31 cellular contexts compared by ENCODE assay signal in the genomic region with DNA sequence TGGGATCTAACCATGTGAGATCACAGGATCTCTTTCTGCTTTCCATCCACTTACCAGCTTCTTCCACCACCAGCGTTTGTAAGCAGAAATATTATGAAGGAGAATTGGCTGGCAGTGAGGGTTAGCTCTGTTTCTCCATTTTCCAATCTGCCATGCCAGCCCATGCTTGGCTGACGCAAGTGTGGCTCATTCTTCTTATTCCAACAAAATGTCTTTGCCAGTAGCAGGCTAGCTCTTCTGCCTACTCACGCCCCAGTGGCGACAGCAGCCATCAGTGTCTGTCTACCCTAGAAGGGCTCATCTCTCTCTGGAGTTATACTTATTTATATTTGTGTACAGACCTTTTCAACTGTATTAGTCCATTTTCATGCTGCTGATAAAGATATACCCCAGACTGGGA.
"Had no signal": no experiment of that assay in that cellular context is flagged by ENCODE, and none has a peak within 500 bp of the region (broad histone marks: within the 10 kb centered on the region; RNA-seq: fewer than 3 reads in every experiment).

No MANE protein-coding gene starts in this region.

- DNase-seq: activated CD4-positive, alpha-beta memory T cell treated with anti-CD3 and anti-CD28 coated beads for 36 hours; activated CD4-positive, alpha-beta T cell treated with anti-CD3 and anti-CD28 coated beads for 36 hours; activated CD4-positive, alpha-beta T cell treated with anti-CD3 and anti-CD28 coated beads, Interleukin-2, amount 10 ng/mL, durations not matched to agents 24 days and 14 days; activated CD4-positive, CD25-positive, alpha-beta regulatory T cell; activated CD4-positive, CD25-positive, alpha-beta regulatory T cell treated with anti-CD3 and anti-CD28 coated beads, Interleukin-2, amount 50 U/mL, for 72 hours; activated CD8-positive, alpha-beta memory T cell treated with anti-CD3 and anti-CD28 coated beads, Interleukin-2, amount 10 ng/mL, durations not matched to agents 7 days and 5 days; activated CD8-positive, alpha-beta memory T cell treated with anti-CD3 and anti-CD28 coated beads, Interleukin-2, amount 50 U/mL, for 4 hours; activated CD8-positive, alpha-beta T cell treated with anti-CD3 and anti-CD28 coated beads, Interleukin-2, amount 10 ng/mL, durations not matched to agents 7 days and 5 days; activated gamma-delta T cell; activated naive CD4-positive, alpha-beta T cell; activated naive CD4-positive, alpha-beta T cell treated with anti-CD3 and anti-CD28 coated beads, Interleukin-2, amount 10 ng/mL, durations not matched to agents 7 days and 5 days; activated T-cell treated with anti-CD3 and anti-CD28 coated beads, Interleukin-2, amount 50 U/mL, for 1 hour; activated T-cell treated with anti-CD3 and anti-CD28 coated beads, Interleukin-2, amount 50 U/mL, for 48 hours; amniotic stem cell; brain microvascular endothelial cell; cortex of kidney; dermis blood vessel endothelial cell; effector CD4-positive, alpha-beta T cell; effector memory CD8-positive, alpha-beta T cell; erythroblast; foreskin fibroblast; glutamatergic neuron; heart left ventricle; T-helper 1 cell; T-helper 17 cell; T1000 had no signal

- H3K27ac ChIP-seq: brain microvascular endothelial cell, esophagus muscularis mucosa, heart left ventricle had no signal

- ATAC-seq: activated CD4-positive, alpha-beta T cell treated with anti-CD3 and anti-CD28 coated beads for 36 hours; activated CD8-positive, alpha-beta memory T cell treated with anti-CD3 and anti-CD28 coated beads, Interleukin-2, amount 10 ng/mL, durations not matched to agents 7 days and 5 days; activated CD8-positive, alpha-beta T cell treated with anti-CD3 and anti-CD28 coated beads, Interleukin-2, amount 10 ng/mL, durations not matched to agents 7 days and 5 days; effector memory CD8-positive, alpha-beta T cell; heart left ventricle; T-helper 17 cell had no signal

- H3K36me3 ChIP-seq: brain microvascular endothelial cell had no signal

- H3K4me1 ChIP-seq: esophagus muscularis mucosa, heart left ventricle had no signal

- H3K4me3 ChIP-seq: esophagus muscularis mucosa, heart left ventricle had no signal

- FAIRE-seq: astrocyte, bronchial epithelial cell, colon, frontal cortex had no signal

- H3K27me3 ChIP-seq: brain microvascular endothelial cell, esophagus muscularis mucosa, heart left ventricle had no signal
